8 cellular contexts compared by ENCODE assay signal in genomic region chr7:24819916-24820689, GRCh38.
DNase-seq lines count a peak whose midpoint lies in the region; ATAC-seq and TF ChIP-seq lines count a peak whose summit lies in the region.

No MANE protein-coding gene starts in this region.

- peaks cover 4% of the 10 kb centered on the region for H3F3A ChIP-seq in smooth muscle cell (ENCODE audit: low read depth)

- peak overlapping the region; percentile 75 for H3K4me2 ChIP-seq in smooth muscle cell

- H3K79me2 ChIP-seq in smooth muscle cell (ENCODE audit: low read depth), result no peaks in the 10 kb centered on the region

- peaks cover 10% of the 10 kb centered on the region for H3K4me1 ChIP-seq in smooth muscle cell (ENCODE audit: low read depth)

- intact Hi-C loops in Right ventricle myocardium inferior (cut with DNase I), result loop anchor here (1.0 to 2.0 kb wide), 3 partner anchors 161 to 275 kb away; partner anchors contain the start of gene OSBPL3
- intact Hi-C loops in cardiac septum (cut with DNase I), result loop anchor here (2.0 kb wide), 2 partner anchors 159 to 251 kb away; no protein-coding TSS in a partner anchor

- no peak overlapping the region for H2AFZ ChIP-seq in smooth muscle cell (ENCODE audit: low read depth)

- peak; percentile 85 for TF ChIP-seq CTCF in smooth muscle cell (IDR thresholded peaks at IDR 0.05; ENCODE audit: borderline replicate concordance, insufficient read depth, poor library complexity, severe bottlenecking)

- H3K27me3 ChIP-seq in smooth muscle cell (ENCODE audit: low read depth), result no peaks in the 10 kb centered on the region

- peak overlapping the region; percentile 96 for H3K27ac ChIP-seq in smooth muscle cell (ENCODE audit: low read depth)

- no peaks in the 10 kb centered on the region for H3K9me3 ChIP-seq in smooth muscle cell (replicated peaks; ENCODE audit: low read depth)

- WGBS in smooth muscle cell (ENCODE audit: low lambda C conversion rate), result 15% methylated on average over 11 of the region's 11 CpGs

- ATAC-seq in Right ventricle myocardium inferior (peak; percentile 90), HG02938 (IDR thresholded peaks at IDR 0.05; ENCODE audit: unreplicated experiment) (peak; percentile 63)

- no peak overlapping the region for H3K9ac ChIP-seq in smooth muscle cell (ENCODE audit: low read depth)

- H3K4me3 ChIP-seq in smooth muscle cell, result no peak overlapping the region

- no peaks in the 10 kb centered on the region for H4K20me1 ChIP-seq in smooth muscle cell (ENCODE audit: low read depth)

- no peaks in the 10 kb centered on the region for H3K36me3 ChIP-seq in smooth muscle cell (ENCODE audit: low read depth)

- DNase-seq in Right ventricle myocardium inferior (ENCODE audit: missing footprints), result peak; percentile 81
- no peak for DNase-seq in cardiac septum (ENCODE audit: low spot score)
- peak; percentile 59 for DNase-seq in NCI-H1694 treated with DMSO at 0.1 percent for 48 hours (lab: John Stamatoyannopoulos, UW)
- peak; percentile 60 for DNase-seq in T-helper 9 cell
- peak in 57 of 58 donors; percentile 7 to 87 (median 65) for DNase-seq in anterior cingulate cortex (lab: John Stamatoyannopoulos, UW)
- peak; percentile 71 to 85 for DNase-seq in hippocampal formation (lab: John Stamatoyannopoulos, UW)
- DNase-seq in smooth muscle cell (lab: John Stamatoyannopoulos, UW; ENCODE audit: unreplicated experiment), result peak; percentile 17
